ENCODE assay signal across 12 cellular contexts in the genomic region with DNA sequence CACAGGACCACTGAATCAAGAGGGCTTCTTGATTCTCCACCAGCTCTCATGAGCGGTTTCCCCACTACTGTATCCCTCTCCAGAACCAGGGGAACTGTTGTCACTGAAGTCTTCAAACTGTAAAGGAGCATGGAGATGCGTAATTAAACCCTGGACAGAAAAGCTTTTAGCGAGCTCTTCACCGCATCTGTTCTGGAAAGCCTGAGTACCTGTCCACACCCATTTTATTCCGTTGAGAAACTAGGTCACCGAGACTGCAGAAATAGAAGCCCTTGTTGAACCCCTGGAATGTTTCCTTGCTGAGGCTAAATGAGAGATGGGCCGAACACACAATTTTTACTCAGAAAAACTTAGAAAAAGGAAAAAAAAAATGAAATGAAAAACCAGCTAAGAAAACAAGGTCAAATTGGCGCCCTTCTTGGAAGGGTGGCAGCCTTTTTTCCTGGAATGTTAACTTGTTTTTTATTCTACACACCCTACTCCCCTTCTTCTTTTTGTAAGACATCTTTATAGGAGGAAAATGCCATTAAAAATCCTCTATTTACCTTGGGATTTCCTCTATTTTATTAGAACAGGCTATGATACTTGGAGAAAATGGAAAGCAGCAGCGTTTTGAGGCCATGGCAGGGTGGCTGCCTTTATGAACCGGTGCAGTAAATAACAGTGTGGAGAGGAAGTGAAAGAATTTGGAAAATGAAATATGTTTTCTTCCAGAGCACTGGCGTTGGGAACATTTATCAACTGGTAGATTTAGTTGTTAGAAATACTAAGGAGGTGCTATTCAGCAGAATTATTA. TPM values are rescaled to one million over a fixed set of nuclear protein-coding genes. Genes with fewer than 3 reads are reported as not detected.
DNase-seq lines count a peak whose midpoint lies in the region; ATAC-seq, FAIRE-seq and TF ChIP-seq lines count a peak whose summit lies in the region.
"Had no signal": no experiment of that assay in that cellular context is flagged by ENCODE, and none has a peak within 500 bp of the region (broad histone marks: within the 10 kb centered on the region; RNA-seq: fewer than 3 reads in every experiment).

No MANE protein-coding gene starts in this region.

- CTCF ChIA-PET in activated naive CD4-positive, alpha-beta T cell treated with anti-CD3 and anti-CD28 coated beads, Interleukin-2, amount 10 ng/mL, durations not matched to agents 7 days and 5 days (lab: Charles Lee): interaction anchor here (5.1 kb wide), 1 partner anchor 13 kb away, joined by 32 read pairs; no protein-coding TSS in a partner anchor
- CTCF ChIA-PET in endothelial cell of umbilical vein (lab: Charles Lee): interaction anchor here (1.1 to 1.7 kb wide), 3 partner anchors 13 to 204 kb away, joined by 4 to 8 read pairs (median 5); no protein-coding TSS in a partner anchor

- no peak overlapping the region for H3K27ac ChIP-seq in endothelial cell of umbilical vein (ENCODE audit: insufficient read depth, low read depth, low read length)
- H3K27ac ChIP-seq in stomach: peak overlapping the region in 3 of 5 donors; percentile 6 to 33 (median 21)
- H3K27ac ChIP-seq: body of pancreas, parathyroid adenoma had no signal

- no peak overlapping the region for H2AFZ ChIP-seq in endothelial cell of umbilical vein (ENCODE audit: low read depth, low read length)
- H2AFZ ChIP-seq: parathyroid adenoma had no signal

- no peaks in the 10 kb centered on the region for H3K27me3 Mint-ChIP-seq in activated naive CD4-positive, alpha-beta T cell treated with anti-CD3 and anti-CD28 coated beads, Interleukin-2, amount 10 ng/mL, durations not matched to agents 7 days and 5 days
- H3K27me3 Mint-ChIP-seq in stimulated activated naive B cell treated with anti-CD40 and anti-IgM and Interleukin-4, amounts not matched to agents 10 μg/mL and 1 μg/mL and 100 μg/mL, for 72 hours: no peaks in the 10 kb centered on the region

- no peaks in the 10 kb centered on the region for H3K9me1 ChIP-seq in endothelial cell of umbilical vein (replicated peaks; ENCODE audit: control insufficient read depth, extremely low read depth, insufficient read depth, low read length)

- H3K9me3 Mint-ChIP-seq in activated naive CD4-positive, alpha-beta T cell treated with anti-CD3 and anti-CD28 coated beads, Interleukin-2, amount 10 ng/mL, durations not matched to agents 7 days and 5 days: no peaks in the 10 kb centered on the region
- H3K9me3 Mint-ChIP-seq in stimulated activated naive B cell treated with anti-CD40 and anti-IgM and Interleukin-4, amounts not matched to agents 10 μg/mL and 1 μg/mL and 100 μg/mL, for 72 hours: no peaks in the 10 kb centered on the region

- peak; percentile 62 for FAIRE-seq in endothelial cell of umbilical vein (lab: Jason Lieb, UNC)

- no TSS peak for BruUV-seq in endothelial cell of umbilical vein (replicated peaks; lab: Mats Ljungman, UMichigan)

- no peak for ATAC-seq in stimulated activated naive B cell treated with anti-CD40 and anti-IgM and Interleukin-4, amounts not matched to agents 10 μg/mL and 1 μg/mL and 100 μg/mL, for 72 hours (replicated peaks)
- no peak for ATAC-seq in GM18870 (IDR thresholded peaks at IDR 0.05; ENCODE audit: unreplicated experiment)
- ATAC-seq: body of pancreas had no signal

- TF ChIP-seq CTCF in endothelial cell of umbilical vein (IDR thresholded peaks at IDR 0.05; ENCODE audit: extremely low read depth in 1 of 2, insufficient read depth in 1 of 2, low read depth in 1 of 2, low read length in 2 of 2) (no peak), stomach (IDR thresholded peaks at IDR 0.05) (no peak)

- peaks cover 6% of the 10 kb centered on the region for H3K79me2 ChIP-seq in endothelial cell of umbilical vein (ENCODE audit: control insufficient read depth, insufficient read depth, low read length)
- H3K79me2 ChIP-seq: parathyroid adenoma had no signal

- H3K36me3 Mint-ChIP-seq in activated naive CD4-positive, alpha-beta T cell treated with anti-CD3 and anti-CD28 coated beads, Interleukin-2, amount 10 ng/mL, durations not matched to agents 7 days and 5 days: peaks cover 73% of the 10 kb centered on the region
- H3K36me3 Mint-ChIP-seq in stimulated activated naive B cell treated with anti-CD40 and anti-IgM and Interleukin-4, amounts not matched to agents 10 μg/mL and 1 μg/mL and 100 μg/mL, for 72 hours: peaks cover 33 to 57% of the 10 kb centered on the region in 2 donors

- TF ChIP-seq POLR2A in endothelial cell of umbilical vein (IDR thresholded peaks at IDR 0.05; ENCODE audit: low read depth, low read length) (no peak), stomach (IDR thresholded peaks at IDR 0.05) (no peak)

- H3K9me3 ChIP-seq in endothelial cell of umbilical vein (replicated peaks; ENCODE audit: control insufficient read depth, insufficient read depth, low read length): no peaks in the 10 kb centered on the region
- no peaks in the 10 kb centered on the region for H3K9me3 ChIP-seq in stomach
- H3K9me3 ChIP-seq: body of pancreas had no signal

- H4K20me1 ChIP-seq in endothelial cell of umbilical vein (replicated peaks; ENCODE audit: control insufficient read depth, extremely low read depth, insufficient read depth, low read length): no peaks in the 10 kb centered on the region

- H3K27me3 ChIP-seq in endothelial cell of umbilical vein (ENCODE audit: control insufficient read depth in 2 of 2, insufficient read depth in 2 of 2, low read length in 2 of 2): no peaks in the 10 kb centered on the region
- H3K27me3 ChIP-seq in stomach: no peaks in the 10 kb centered on the region
- H3K27me3 ChIP-seq: body of pancreas had no signal

- H3K36me3 ChIP-seq in endothelial cell of umbilical vein (ENCODE audit: control insufficient read depth in 2 of 2, extremely low read depth in 1 of 2, insufficient read depth in 2 of 2, low read length in 2 of 2) (peaks cover 14 to 22% of the 10 kb centered on the region in 2 experiments), stomach (peaks cover 36 to 98% (median 94%) of the 10 kb centered on the region in 4 donors)

- intact Hi-C loops in endothelial cell of umbilical vein (cut with micrococcal nuclease): no loop called here
- intact Hi-C loops in stomach (cut with DNase I; ENCODE audit: low total_unique reads): no loop called here

- H3K27ac Mint-ChIP-seq in activated naive CD4-positive, alpha-beta T cell treated with anti-CD3 and anti-CD28 coated beads, Interleukin-2, amount 10 ng/mL, durations not matched to agents 7 days and 5 days: peak overlapping the region; percentile 93
- no peak overlapping the region for H3K27ac Mint-ChIP-seq in stimulated activated naive B cell treated with anti-CD40 and anti-IgM and Interleukin-4, amounts not matched to agents 10 μg/mL and 1 μg/mL and 100 μg/mL, for 72 hours

- H3K4me2 ChIP-seq in endothelial cell of umbilical vein (ENCODE audit: insufficient read depth, low read length): no peak overlapping the region

- H3K4me3 ChIP-seq in endothelial cell of umbilical vein (replicated peaks in 1 of 3; ENCODE audit: insufficient read depth in 1 of 3, low read depth in 1 of 3, low read length in 3 of 3) (no peak overlapping the region), stomach (no peak overlapping the region)
- H3K4me3 ChIP-seq: body of pancreas had no signal

- peaks cover 61% of the 10 kb centered on the region for H3K4me1 Mint-ChIP-seq in activated naive CD4-positive, alpha-beta T cell treated with anti-CD3 and anti-CD28 coated beads, Interleukin-2, amount 10 ng/mL, durations not matched to agents 7 days and 5 days
- H3K4me1 Mint-ChIP-seq in stimulated activated naive B cell treated with anti-CD40 and anti-IgM and Interleukin-4, amounts not matched to agents 10 μg/mL and 1 μg/mL and 100 μg/mL, for 72 hours: peaks cover 0 to 4% of the 10 kb centered on the region in 2 donors

- DNase-seq in activated naive CD4-positive, alpha-beta T cell treated with anti-CD3 and anti-CD28 coated beads, Interleukin-2, amount 10 ng/mL, durations not matched to agents 7 days and 5 days: no peak
- no peak for DNase-seq in activated naive CD4-positive, alpha-beta T cell (lab: John Stamatoyannopoulos, UW)
- DNase-seq in NCI-H2227 treated with DMSO at 0.1 percent for 48 hours (lab: John Stamatoyannopoulos, UW) (peak; percentile 30), endothelial cell of umbilical vein (ENCODE audit: low read depth, low spot score) (peak; percentile 58), stomach (no peak), SK-N-DZ (ENCODE audit: low spot score) (no peak)
- no peak for DNase-seq in stimulated activated naive B cell treated with anti-CD40 and anti-IgM and Interleukin-4, amounts not matched to agents 10 μg/mL and 1 μg/mL and 100 μg/mL, for 72 hours
- DNase-seq: activated CD4-positive, CD25-positive, alpha-beta regulatory T cell; body of pancreas; NCI-H446 treated with DMSO at 0.1 percent for 48 hours had no signal

- no peaks in the 10 kb centered on the region for H3K4me1 ChIP-seq in endothelial cell of umbilical vein (ENCODE audit: control insufficient read depth, extremely low read depth, insufficient read depth, low read length)
- H3K4me1 ChIP-seq in stomach: peaks cover 0 to 5% (median 0%) of the 10 kb centered on the region in 4 donors
- H3K4me1 ChIP-seq: body of pancreas, parathyroid adenoma had no signal

- TF ChIP-seq EP300 in stomach (IDR thresholded peaks at IDR 0.05): no peak

- H3K4me3 Mint-ChIP-seq in activated naive CD4-positive, alpha-beta T cell treated with anti-CD3 and anti-CD28 coated beads, Interleukin-2, amount 10 ng/mL, durations not matched to agents 7 days and 5 days: peak overlapping the region; percentile 64
- no peak overlapping the region for H3K4me3 Mint-ChIP-seq in stimulated activated naive B cell treated with anti-CD40 and anti-IgM and Interleukin-4, amounts not matched to agents 10 μg/mL and 1 μg/mL and 100 μg/mL, for 72 hours

- POLR2A ChIA-PET in endothelial cell of umbilical vein (lab: Charles Lee): no interaction called here

- WGBS in stomach, 5 donors: 77 to 84% (median 82%) methylated on average over 11 of the region's 11 CpGs

- dilution Hi-C loops in endothelial cell of umbilical vein (cut with MboI; ENCODE audit: extremely low pct_ligation_motif_present, low sequenced_read_pairs): loop anchor here (25.0 kb wide), 1 partner anchor 195 kb away; no protein-coding TSS in a partner anchor

- no peak overlapping the region for H3K9ac ChIP-seq in endothelial cell of umbilical vein (replicated peaks; ENCODE audit: extremely low read depth, insufficient read depth, low read length)
- H3K9ac ChIP-seq: parathyroid adenoma had no signal

RNA-seq across cellular contexts. Expression of a gene that starts 52.6 kb away (rescaled TPM):
- total RNA-seq in endothelial cell of umbilical vein: 0.73 TPM in 1 of 2 replicates, not detected in the other
- polyA plus RNA-seq in endothelial cell of umbilical vein: 0.06 and 0.14 TPM in 2 replicates
- polyA plus RNA-seq in endothelial cell of umbilical vein (2011; cell fraction: cytosol; rRNA removed): 0.04 and 0.06 TPM in 2 replicates
- 0.14 TPM in 1 of 2 replicates, not detected in the other for polyA plus RNA-seq in endothelial cell of umbilical vein (2011; cell fraction: nucleus; rRNA removed)
- polyA plus RNA-seq in endothelial cell of umbilical vein (2012): 0.31 and 0.40 TPM in 2 replicates
- polyA minus RNA-seq in endothelial cell of umbilical vein: 0.38 and 0.58 TPM in 2 replicates
- 11.9 TPM for polyA minus RNA-seq in endothelial cell of umbilical vein (2011; cell fraction: cytosol; rRNA and poly(A)+ RNA removed)
- polyA minus RNA-seq in endothelial cell of umbilical vein (2011; cell fraction: nucleus; rRNA and poly(A)+ RNA removed): not detected in 2 replicates
- total RNA-seq in stomach: 100 to 1,000 TPM in 3 of 5 donors, 10 to 100 TPM in 2; 92.0 to 242 (median 102) TPM
- polyA plus RNA-seq in stomach: 10 to 100 TPM; 18.3 to 46.0 (median 20.2) TPM
- polyA plus RNA-seq in SK-N-DZ (2014; cell fraction: cytosol; rRNA removed): 0.12 TPM in 1 of 2 replicates, not detected in the other
- not detected in 2 replicates for polyA plus RNA-seq in SK-N-DZ (2014; cell fraction: nucleus; rRNA removed)

Comparison
In these comparisons a context has a peak if more than half of its experiments do, and no peak if none do; other contexts are left out.
1. DNase-seq: peak in NCI-H2227 treated with DMSO at 0.1 percent for 48 hours (single experiment) and endothelial cell of umbilical vein (single experiment); none in activated naive CD4-positive, alpha-beta T cell treated with anti-CD3 and anti-CD28 coated beads, Interleukin-2, amount 10 ng/mL, durations not matched to agents 7 days and 5 days (single experiment), activated naive CD4-positive, alpha-beta T cell (0 of 4), stomach (single experiment), stimulated activated naive B cell treated with anti-CD40 and anti-IgM and Interleukin-4, amounts not matched to agents 10 μg/mL and 1 μg/mL and 100 μg/mL, for 72 hours (single experiment) and SK-N-DZ (single experiment).
2. RNA of a gene that starts 52.6 kb away (total RNA-seq): 92.0 to 242 TPM in stomach; 0.73 TPM in endothelial cell of umbilical vein; every median in the first group is over 10 times any median in the second.